Comparison of ENCODE assay signal across 12 cellular contexts in the genomic region with DNA sequence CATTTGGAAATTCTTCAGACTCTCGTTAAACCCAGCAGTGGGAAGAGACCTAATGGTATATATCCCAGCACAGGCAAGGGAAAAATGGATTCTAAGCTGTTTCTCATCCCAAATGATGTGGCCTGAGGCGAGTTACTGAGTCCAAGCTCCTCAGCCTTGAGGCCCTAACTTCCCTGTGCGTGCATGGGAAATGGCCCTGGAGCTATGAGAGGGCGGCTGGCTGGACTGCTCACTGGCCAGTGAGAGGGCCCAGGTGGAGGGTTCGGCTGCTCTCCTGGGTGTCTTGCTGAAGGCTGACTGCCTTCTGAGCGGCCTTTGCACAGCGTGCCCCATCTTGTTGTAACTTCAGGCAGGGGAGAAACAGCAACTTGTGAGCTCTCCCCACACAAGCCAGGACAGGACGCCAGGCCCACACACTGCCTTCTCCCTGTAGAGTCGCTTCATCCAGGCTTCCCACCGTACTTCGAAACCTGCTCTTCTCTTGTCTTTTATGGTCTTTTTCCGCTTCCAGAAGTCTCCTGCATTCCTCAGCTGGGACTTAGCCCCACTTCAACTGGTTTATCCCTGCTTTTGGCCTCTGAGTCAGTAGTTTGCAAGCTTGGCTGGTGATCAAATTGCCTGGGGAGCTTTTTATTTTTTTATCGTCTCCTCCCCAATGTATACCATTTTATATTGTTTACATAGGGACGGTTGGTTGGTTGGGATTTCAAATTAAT. TPM values are rescaled to one million over a fixed set of nuclear protein-coding genes. Genes with fewer than 3 reads are reported as not detected.
A peak's percentile ranks its signal among the peaks of the same experiment; 100 is the strongest.
DNase-seq lines count a peak whose midpoint lies in the region; ATAC-seq and TF ChIP-seq lines count a peak whose summit lies in the region.
"Had no signal": no experiment of that assay in that cellular context is flagged by ENCODE, and none has a peak within 500 bp of the region (broad histone marks: within the 10 kb centered on the region; RNA-seq: fewer than 3 reads in every experiment).

No MANE protein-coding gene starts in this region.

- H3K36me3 ChIP-seq in BJ (ENCODE audit: control insufficient read depth, insufficient read depth, low read length), result no peaks in the 10 kb centered on the region
- no peaks in the 10 kb centered on the region for H3K36me3 ChIP-seq in psoas muscle (ENCODE audit: insufficient read depth in 1 of 2, low read depth in 1 of 2)

- H3K27ac ChIP-seq in psoas muscle, result no peak overlapping the region
- H3K27ac ChIP-seq: coronary artery had no signal

- H3K27me3 Mint-ChIP-seq in nephron (ENCODE audit: low read depth), result no peaks in the 10 kb centered on the region

- H3K4me1 ChIP-seq in psoas muscle, result no peaks in the 10 kb centered on the region

- H3K4me3 ChIP-seq in BJ (ENCODE audit: low read depth, low read length) (no peak overlapping the region), epithelial cell of esophagus (ENCODE audit: low read length) (no peak overlapping the region), psoas muscle (no peak overlapping the region)
- H3K4me3 ChIP-seq: coronary artery had no signal

- 44 to 54% (median 51%) methylated on average over 14 of the region's 14 CpGs for WGBS in psoas muscle, 3 donors

- DNase-seq in BJ (ENCODE audit: low read depth) (peak; percentile 63), LoVo (ENCODE audit: low spot score) (peak; percentile 88), epithelial cell of esophagus (ENCODE audit: low read depth) (peak; percentile 99), cardiac septum (ENCODE audit: low spot score) (no peak), psoas muscle (no peak)
- DNase-seq in activated CD4-positive, alpha-beta T cell treated with anti-CD3 and anti-CD28 coated beads for 48 hours, result no peak
- DNase-seq: NCI-H1436, SK-N-SH had no signal

- H3K9me3 ChIP-seq in psoas muscle, result no peaks in the 10 kb centered on the region
- H3K9me3 ChIP-seq: SK-N-SH had no signal

- H3K27ac Mint-ChIP-seq in nephron, result peak overlapping the region; percentile 89 to 94 (median 91)
- H3K27ac Mint-ChIP-seq: memory B cell had no signal

- H3K4me3 Mint-ChIP-seq in nephron, result peak overlapping the region in 2 of 3 experiments; percentile 12 to 14
- H3K4me3 Mint-ChIP-seq: memory B cell had no signal

- H3K27me3 ChIP-seq in BJ (ENCODE audit: control insufficient read depth, insufficient read depth, low read length) (no peaks in the 10 kb centered on the region), psoas muscle (ENCODE audit: insufficient read depth in 3 of 3, low read length in 2 of 3) (no peaks in the 10 kb centered on the region)

- POLR2A ChIA-PET in BJ (lab: Charles Lee), result interaction anchor here (0.8 kb wide), 1 partner anchor 165 kb away, joined by 4 read pairs; no protein-coding TSS in a partner anchor

- CTCF ChIA-PET in BJ (lab: Yijun Ruan, JAX), result interaction anchor here (0.6 to 1.1 kb wide), 5 partner anchors 14 to 465 kb away, joined by 3 to 6 read pairs (median 3); no protein-coding TSS in a partner anchor

- H3K4me1 Mint-ChIP-seq in nephron, result peaks cover 27% of the 10 kb centered on the region
- H3K4me1 Mint-ChIP-seq: memory B cell had no signal

- no peaks in the 10 kb centered on the region for H3K9me3 Mint-ChIP-seq in nephron
- H3K9me3 Mint-ChIP-seq: memory B cell had no signal

- intact Hi-C loops in cardiac septum (cut with DNase I) (no loop called here), psoas muscle (cut with DNase I) (no loop called here)

- ATAC-seq in psoas muscle, result no peak
- no peak for ATAC-seq in GM18498 (IDR thresholded peaks at IDR 0.05; ENCODE audit: unreplicated experiment)

- TF ChIP-seq CTCF in BJ (IDR thresholded peaks at IDR 0.05; ENCODE audit: insufficient read depth, low read depth, low read length), result no peak
- no peak for TF ChIP-seq CTCF in epithelial cell of esophagus (IDR thresholded peaks at IDR 0.05; ENCODE audit: insufficient read depth, low read depth, low read length, missing control alignments)
- TF ChIP-seq CTCF in nephron (IDR thresholded peaks at IDR 0.05; ENCODE audit: unreplicated experiment in 3 of 3), result no peak
- TF ChIP-seq CTCF in psoas muscle (IDR thresholded peaks at IDR 0.05), result no peak

- H3K36me3 Mint-ChIP-seq in nephron (ENCODE audit: low read depth), result no peaks in the 10 kb centered on the region
- H3K36me3 Mint-ChIP-seq: memory B cell had no signal

RNA-seq across cellular contexts. Expression of gene CDH3, which starts 13.3 kb away (rescaled TPM):
- 0.39 and 1.1 TPM in 2 replicates for polyA plus RNA-seq in BJ (2011; rRNA removed)
- polyA minus RNA-seq in BJ (2011; rRNA and poly(A)+ RNA removed), result 0.62 and 1.4 TPM in 2 replicates
- total RNA-seq in cardiac septum, result not detected
- not detected for total RNA-seq in psoas muscle
- under 1 TPM in 2 of 3 donors, not detected in 1; 0.05 to 0.21 TPM for polyA plus RNA-seq in psoas muscle
- polyA plus RNA-seq: SK-N-SH had no signal

Comparison
In these comparisons a context has a peak if more than half of its experiments do, and no peak if none do; other contexts are left out.
1. DNase-seq: peak in BJ (single experiment), LoVo (single experiment) and epithelial cell of esophagus (single experiment); none in activated CD4-positive, alpha-beta T cell treated with anti-CD3 and anti-CD28 coated beads for 48 hours (single experiment), cardiac septum (single experiment) and psoas muscle (0 of 2).